Comparison of ENCODE assay signal across 11 cellular contexts in genomic region chr13:67119481-67119883, GRCh38.
DNase-seq lines count a peak whose midpoint lies in the region; ATAC-seq lines count a peak whose summit lies in the region.
"Had no signal": no experiment of that assay in that cellular context is flagged by ENCODE, and none has a peak within 500 bp of the region (broad histone marks: within the 10 kb centered on the region; RNA-seq: fewer than 3 reads in every experiment).

No MANE protein-coding gene starts in this region.

- peak; percentile 20 for DNase-seq in NCI-H146 (lab: John Stamatoyannopoulos, UW)
- DNase-seq in NCI-H146 treated with DMSO at 0.1 percent for 48 hours (lab: John Stamatoyannopoulos, UW; ENCODE audit: unreplicated experiment): no peak
- peak; percentile 11 to 37 for DNase-seq in SJCRH30
- DNase-seq in fibroblast of peridontal ligament (ENCODE audit: extremely low read depth): peak; percentile 66
- peak; percentile 54 for DNase-seq in smooth muscle cell of the brain vasculature (ENCODE audit: low read depth, low spot score)
- DNase-seq in HUDEP-2 (lab: John Stamatoyannopoulos, UW; ENCODE audit: unreplicated experiment in 76 of 76): no peak
- no peak for DNase-seq in T-helper 9 cell
- DNase-seq: activated naive CD4-positive, alpha-beta T cell treated with anti-CD3 and anti-CD28 coated beads for 36 hours; OCI-M1; spleen had no signal

- no peaks in the 10 kb centered on the region for H3K36me3 ChIP-seq in SJCRH30
- H3K36me3 ChIP-seq: spleen had no signal

- H3K27me3 ChIP-seq in SJCRH30: no peaks in the 10 kb centered on the region
- H3K27me3 ChIP-seq: spleen had no signal

- H3K27ac ChIP-seq in SJCRH30: no peak overlapping the region
- H3K27ac ChIP-seq: spleen had no signal

- H3K4me1 ChIP-seq in SJCRH30: peaks cover 7% of the 10 kb centered on the region
- H3K4me1 ChIP-seq: spleen had no signal

- no peak overlapping the region for H3K4me3 ChIP-seq in SJCRH30
- H3K4me3 ChIP-seq: spleen had no signal

- no peaks in the 10 kb centered on the region for H3K9me3 ChIP-seq in SJCRH30 (replicated peaks)
- H3K9me3 ChIP-seq: spleen had no signal

- no peak for ATAC-seq in HG03460 (IDR thresholded peaks at IDR 0.05; ENCODE audit: unreplicated experiment)

Comparison
In these comparisons a context has a peak if more than half of its experiments do, and no peak if none do; other contexts are left out.
1. DNase-seq: peak in NCI-H146 (single experiment), SJCRH30 (2 of 2), fibroblast of peridontal ligament (single experiment) and smooth muscle cell of the brain vasculature (single experiment); none in NCI-H146 treated with DMSO at 0.1 percent for 48 hours (single experiment), HUDEP-2 (0 of 76) and T-helper 9 cell (single experiment).